In the genomic region with DNA sequence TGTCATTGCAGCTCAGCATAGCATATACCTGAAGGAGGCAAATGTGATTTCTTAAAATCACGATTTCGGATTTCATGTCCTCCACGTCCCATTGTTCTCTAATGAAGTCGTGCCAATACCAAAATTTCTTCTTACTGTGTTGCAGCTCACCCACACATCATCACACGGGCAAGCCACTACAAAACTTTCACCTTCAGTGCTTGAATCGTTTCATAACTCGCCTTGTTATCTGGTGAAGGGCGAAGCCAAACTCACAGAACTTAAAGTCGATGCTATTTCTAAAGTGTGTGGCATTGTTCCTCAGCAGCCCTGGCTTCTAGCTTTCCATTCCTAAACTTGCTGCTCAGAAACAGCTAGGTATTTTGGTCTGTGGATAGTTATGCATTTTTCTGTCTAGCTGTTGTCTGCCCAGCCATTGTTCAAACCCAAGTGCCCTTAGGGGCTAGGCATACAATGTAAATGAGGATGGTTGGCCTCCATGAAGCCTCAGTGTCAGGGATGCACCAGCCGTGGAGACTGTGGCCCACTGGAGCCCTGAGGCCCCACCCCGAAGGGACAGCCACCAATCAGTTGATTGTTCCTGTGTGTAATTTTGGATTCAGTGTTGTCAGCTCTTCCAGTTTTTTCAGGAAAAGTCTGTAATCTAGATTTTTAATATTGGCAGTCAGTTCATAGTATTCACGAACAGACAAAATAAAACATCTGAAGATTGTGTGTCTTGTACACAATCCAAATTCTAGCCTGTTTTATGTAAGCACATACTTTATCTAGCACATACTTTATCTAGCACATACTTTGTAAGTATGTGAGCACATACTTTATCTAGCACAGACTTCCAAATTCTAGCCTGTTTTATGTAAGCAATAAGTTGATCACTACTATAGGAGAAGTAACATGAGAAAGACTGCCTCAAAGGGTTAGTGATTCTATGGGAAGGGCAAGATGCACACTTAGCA, we compare ENCODE assay signal across 15 cellular contexts.
DNase-seq lines count a peak whose midpoint lies in the region; ATAC-seq and TF ChIP-seq lines count a peak whose summit lies in the region.
"Had no signal": no experiment of that assay in that cellular context is flagged by ENCODE, and none has a peak within 500 bp of the region (broad histone marks: within the 10 kb centered on the region; RNA-seq: fewer than 3 reads in every experiment).

No MANE protein-coding gene starts in this region.

- H3K4me3 ChIP-seq in right atrium auricular region (no peak overlapping the region), fibroblast of pulmonary artery (replicated peaks; ENCODE audit: low read depth, low read length) (no peak overlapping the region), mesendoderm (ENCODE audit: low read length) (no peak overlapping the region), Caco-2 (ENCODE audit: low read depth, low read length) (no peak overlapping the region)
- H3K4me3 ChIP-seq: tibial artery had no signal

- H3K56ac ChIP-seq in mesendoderm (ENCODE audit: low read length), result no peak overlapping the region

- H3K36me3 Mint-ChIP-seq in Caco-2 (ENCODE audit: insufficient read depth, unreplicated experiment), result peaks cover 13% of the 10 kb centered on the region
- H3K36me3 Mint-ChIP-seq in CD4-positive, alpha-beta T cell (ENCODE audit: low read depth), result no peaks in the 10 kb centered on the region
- H3K36me3 Mint-ChIP-seq: stimulated activated memory B cell treated with anti-CD40 and anti-IgM and Interleukin-4, amounts not matched to agents 10 μg/mL and 1 μg/mL and 100 μg/mL, for 72 hours had no signal

- H3K4me1 ChIP-seq in right atrium auricular region, result peaks cover 0 to 10% of the 10 kb centered on the region in 2 donors
- H3K4me1 ChIP-seq in mesendoderm (ENCODE audit: control insufficient read depth, low read depth, low read length), result peaks cover 5% of the 10 kb centered on the region
- peaks cover 13% of the 10 kb centered on the region; the same call in 1 of the 2 replicates for H3K4me1 ChIP-seq in Caco-2

- H3K23ac ChIP-seq in mesendoderm (ENCODE audit: low read length), result no peak overlapping the region

- H4K8ac ChIP-seq in mesendoderm (ENCODE audit: low read depth, low read length), result no peak overlapping the region

- H3K9me3 Mint-ChIP-seq in Caco-2 (ENCODE audit: unreplicated experiment), result no peaks in the 10 kb centered on the region
- no peaks in the 10 kb centered on the region for H3K9me3 Mint-ChIP-seq in CD4-positive, alpha-beta T cell

- no peak overlapping the region for H3K27ac Mint-ChIP-seq in Caco-2 (ENCODE audit: unreplicated experiment)
- no peak overlapping the region for H3K27ac Mint-ChIP-seq in CD4-positive, alpha-beta T cell
- H3K27ac Mint-ChIP-seq: stimulated activated memory B cell treated with anti-CD40 and anti-IgM and Interleukin-4, amounts not matched to agents 10 μg/mL and 1 μg/mL and 100 μg/mL, for 72 hours had no signal

- no peak overlapping the region for H3K4me3 Mint-ChIP-seq in Caco-2 (ENCODE audit: unreplicated experiment)
- no peak overlapping the region for H3K4me3 Mint-ChIP-seq in CD4-positive, alpha-beta T cell
- H3K4me3 Mint-ChIP-seq: stimulated activated memory B cell treated with anti-CD40 and anti-IgM and Interleukin-4, amounts not matched to agents 10 μg/mL and 1 μg/mL and 100 μg/mL, for 72 hours had no signal

- H4K5ac ChIP-seq in mesendoderm (ENCODE audit: low read length), result no peak overlapping the region

- H3K27me3 ChIP-seq in right atrium auricular region (no peaks in the 10 kb centered on the region), mesendoderm (ENCODE audit: insufficient read depth, low read length, poor library complexity) (no peaks in the 10 kb centered on the region), Caco-2 (replicated peaks; ENCODE audit: control insufficient read depth, insufficient read depth, low read length) (no peaks in the 10 kb centered on the region)
- no peaks in the 10 kb centered on the region for H3K27me3 ChIP-seq in CD4-positive, alpha-beta T cell (ENCODE audit: control insufficient read depth, insufficient read depth, low read length)
- H3K27me3 ChIP-seq: tibial artery had no signal

- H3K27me3 Mint-ChIP-seq in Caco-2 (ENCODE audit: insufficient read depth, unreplicated experiment), result no peaks in the 10 kb centered on the region
- peaks cover 13% of the 10 kb centered on the region for H3K27me3 Mint-ChIP-seq in CD4-positive, alpha-beta T cell

- H3K79me1 ChIP-seq in mesendoderm (ENCODE audit: low read length), result peaks cover 12% of the 10 kb centered on the region

- H2BK15ac ChIP-seq in mesendoderm (replicated peaks; ENCODE audit: low read depth), result no peak overlapping the region

- H3K4ac ChIP-seq in mesendoderm (ENCODE audit: low read depth, low read length), result no peak overlapping the region

- H3K4me2 ChIP-seq in mesendoderm (ENCODE audit: low read length), result no peak overlapping the region

- H2BK120ac ChIP-seq in mesendoderm (ENCODE audit: low read depth, low read length), result no peak overlapping the region

- H3K27ac ChIP-seq in right atrium auricular region, result no peak overlapping the region
- H3K27ac ChIP-seq in mesendoderm (ENCODE audit: low read depth, low read length), result peak overlapping the region; percentile 14
- H3K27ac ChIP-seq in CD4-positive, alpha-beta T cell (ENCODE audit: low read depth, low read length), result no peak overlapping the region
- H3K27ac ChIP-seq: C4-2B, tibial artery had no signal

- POLR2A ChIA-PET in Caco-2 (lab: Charles Lee), result no interaction called here
- POLR2A ChIA-PET in CD4-positive, alpha-beta T cell (lab: Charles Lee), result no interaction called here

- H3K4me1 Mint-ChIP-seq in Caco-2 (ENCODE audit: low read depth, unreplicated experiment), result peaks cover 7% of the 10 kb centered on the region
- H3K4me1 Mint-ChIP-seq in CD4-positive, alpha-beta T cell (ENCODE audit: low read depth), result peaks cover 22% of the 10 kb centered on the region
- H3K4me1 Mint-ChIP-seq: stimulated activated memory B cell treated with anti-CD40 and anti-IgM and Interleukin-4, amounts not matched to agents 10 μg/mL and 1 μg/mL and 100 μg/mL, for 72 hours had no signal

- TF ChIP-seq CTCF in right atrium auricular region (IDR thresholded peaks at IDR 0.05), result no peak
- no peak for TF ChIP-seq CTCF in fibroblast of pulmonary artery (IDR thresholded peaks at IDR 0.05; ENCODE audit: low read length, missing control alignments)
- no peak for TF ChIP-seq CTCF in Caco-2 (IDR thresholded peaks at IDR 0.05; ENCODE audit: insufficient read depth in 1 of 2, low read depth in 1 of 2, low read length in 1 of 2, severe bottlenecking in 1 of 2, unreplicated experiment in 1 of 2)
- TF ChIP-seq CTCF in CD4-positive, alpha-beta T cell (IDR thresholded peaks at IDR 0.05), result no peak

- no peak overlapping the region for H3K18ac ChIP-seq in mesendoderm (ENCODE audit: low read length)

- intact Hi-C loops in Right ventricle myocardium superior (cut with DNase I) (no loop called here), Caco-2 (cut with micrococcal nuclease; ENCODE audit: unreplicated experiment) (no loop called here)
- intact Hi-C loops in CD4-positive, alpha-beta T cell (cut with DNase I, micrococcal nuclease), result no loop called here

- no CpG with 5 or more reads among the region's 12 CpGs for WGBS in mesendoderm (ENCODE audit: extremely low coverage, insufficient coverage, low lambda C conversion rate)

- H2BK5ac ChIP-seq in mesendoderm (ENCODE audit: low read length), result no peak overlapping the region

- peaks cover 4% of the 10 kb centered on the region for H3K79me2 ChIP-seq in mesendoderm (ENCODE audit: control insufficient read depth, insufficient read depth, low read length)

- H2AK5ac ChIP-seq in mesendoderm (ENCODE audit: low read length), result no peak overlapping the region

- H3K9ac ChIP-seq in mesendoderm (ENCODE audit: low read length), result no peak overlapping the region

- CTCF ChIA-PET in Caco-2 (lab: Charles Lee), result no interaction called here
- CTCF ChIA-PET in CD4-positive, alpha-beta T cell (lab: Charles Lee), result no interaction called here

- H3K9me3 ChIP-seq in right atrium auricular region (no peaks in the 10 kb centered on the region), Caco-2 (no peaks in the 10 kb centered on the region)
- H3K9me3 ChIP-seq in CD4-positive, alpha-beta T cell (ENCODE audit: control insufficient read depth, low read length), result no peaks in the 10 kb centered on the region
- H3K9me3 ChIP-seq: tibial artery had no signal

- H3K36me3 ChIP-seq in right atrium auricular region, result no peaks in the 10 kb centered on the region
- H3K36me3 ChIP-seq in mesendoderm (ENCODE audit: control insufficient read depth, insufficient read depth, low read length), result no peaks in the 10 kb centered on the region
- H3K36me3 ChIP-seq in Caco-2 (ENCODE audit: control insufficient read depth, insufficient read depth, low read length), result no peaks in the 10 kb centered on the region; the same call in none of the 2 replicates

- DNase-seq in Right ventricle myocardium superior (no peak), right atrium auricular region (ENCODE audit: low spot score) (no peak), fibroblast of pulmonary artery (ENCODE audit: low read depth) (peak; percentile 57), mesendoderm (peak; percentile 62), Caco-2 (no peak)
- DNase-seq in effector CD4-positive, alpha-beta T cell, result no peak
- DNase-seq in CD4-positive, alpha-beta T cell, result no peak
- DNase-seq in stimulated activated naive CD8-positive, alpha-beta T cell treated with anti-CD3 and anti-CD28 coated beads, Interleukin-15, Interleukin-2, amounts not matched to agents 100 U/mL and 50 U/mL, for 24 hours, result no peak
- DNase-seq: activated naive CD4-positive, alpha-beta T cell treated with Interleukin-2 at 50 U/mL for 16 hours; activated T-cell treated with anti-CD3 and anti-CD28 coated beads for 4 hours; NCI-H1436 treated with DMSO at 0.1 percent for 48 hours; tibial artery had no signal

- no TSS peak for BruUV-seq in Caco-2 (replicated peaks; lab: Mats Ljungman, UMichigan)

- peak; percentile 74 for ATAC-seq in Right ventricle myocardium superior (ENCODE audit: poor library complexity)
- ATAC-seq in CD4-positive, alpha-beta T cell (ENCODE audit: poor library complexity), result no peak
- ATAC-seq in stimulated activated naive CD8-positive, alpha-beta T cell treated with anti-CD3 and anti-CD28 coated beads, Interleukin-15, Interleukin-2, amounts not matched to agents 100 U/mL and 50 U/mL, for 24 hours, result no peak
- ATAC-seq: HCT116; stimulated activated memory B cell treated with anti-CD40 and anti-IgM and Interleukin-4, amounts not matched to agents 10 μg/mL and 1 μg/mL and 100 μg/mL, for 72 hours had no signal

Comparison
In these comparisons a context has a peak if more than half of its experiments do, and no peak if none do; other contexts are left out.
1. DNase-seq: peak in fibroblast of pulmonary artery (single experiment) and mesendoderm (single experiment); none in Right ventricle myocardium superior (single experiment), right atrium auricular region (single experiment), effector CD4-positive, alpha-beta T cell (single experiment), Caco-2 (0 of 2), CD4-positive, alpha-beta T cell (0 of 10) and stimulated activated naive CD8-positive, alpha-beta T cell treated with anti-CD3 and anti-CD28 coated beads, Interleukin-15, Interleukin-2, amounts not matched to agents 100 U/mL and 50 U/mL, for 24 hours (single experiment).